Comparison of ENCODE assay signal across 16 cellular contexts in genomic region chr10:71035511-71036278, GRCh38.
A peak's percentile ranks its signal among the peaks of the same experiment; 100 is the strongest.
DNase-seq lines count a peak whose midpoint lies in the region; ATAC-seq and TF ChIP-seq lines count a peak whose summit lies in the region.
"Had no signal": no experiment of that assay in that cellular context is flagged by ENCODE, and none has a peak within 500 bp of the region (broad histone marks: within the 10 kb centered on the region; RNA-seq: fewer than 3 reads in every experiment).

No MANE protein-coding gene starts in this region.

- 52% methylated on average over 6 of the region's 6 CpGs for WGBS in mesenchymal stem cell
- WGBS in H9 (ENCODE audit: extremely low coverage, insufficient read length, low lambda C conversion rate): no CpG with 5 or more reads among the region's 6 CpGs

- intact Hi-C loops in Right ventricle myocardium inferior (cut with DNase I): no loop called here

- H3K4me2 ChIP-seq in mesenchymal stem cell (ENCODE audit: low read length, poor library complexity, severe bottlenecking): no peak overlapping the region
- H3K4me2 ChIP-seq in H9 (ENCODE audit: insufficient read depth, insufficient read length, low read length): no peak overlapping the region
- H3K4me2 ChIP-seq: A549, GM23338 had no signal

- no peak overlapping the region for H3K27ac Mint-ChIP-seq in H9
- H3K27ac Mint-ChIP-seq: CD14-positive monocyte, GM23338 had no signal

- no peak overlapping the region for H3K14ac ChIP-seq in mesenchymal stem cell (ENCODE audit: low read length in 2 of 2)
- no peak overlapping the region for H3K14ac ChIP-seq in H9 (ENCODE audit: insufficient read depth, low read length)

- peaks cover 0 to 7% of the 10 kb centered on the region in 2 experiments; a peak in 2 of 4 replicates for H3K4me1 Mint-ChIP-seq in H9
- H3K4me1 Mint-ChIP-seq: CD14-positive monocyte, GM23338 had no signal

- no peak overlapping the region for H3K18ac ChIP-seq in mesenchymal stem cell (ENCODE audit: low read depth in 1 of 2, low read length in 2 of 2)
- no peak overlapping the region for H3K18ac ChIP-seq in H9 (ENCODE audit: insufficient read length, low read depth, low read length)

- H3K4me3 ChIP-seq in cardiac muscle cell (no peak overlapping the region), mesenchymal stem cell (ENCODE audit: insufficient read depth in 1 of 2, low read depth in 1 of 2, low read length in 2 of 2) (no peak overlapping the region)
- H3K4me3 ChIP-seq: A549, GM23338, SJCRH30 had no signal

- H3T11ph ChIP-seq in H9 (ENCODE audit: low read length): no peak overlapping the region

- ATAC-seq in Right ventricle myocardium inferior (no peak), SK-N-SH treated with all-trans-retinoic acid at 6 μM for 48 hours (peak; percentile 37; the same call in 2 of the 3 replicates)
- ATAC-seq: A549, GM23338 had no signal

- no peaks in the 10 kb centered on the region for H3K27me3 ChIP-seq in cardiac muscle cell
- H3K27me3 ChIP-seq in mesenchymal stem cell (ENCODE audit: control insufficient read depth in 1 of 2, insufficient read depth in 1 of 2, low read length in 2 of 2): peaks cover 44 to 55% of the 10 kb centered on the region in 2 experiments
- no peaks in the 10 kb centered on the region for H3K27me3 ChIP-seq in H9 (ENCODE audit: insufficient read depth, low read length)
- H3K27me3 ChIP-seq: SJCRH30 had no signal

- H2BK5ac ChIP-seq in mesenchymal stem cell (ENCODE audit: low read depth, low read length, poor library complexity, severe bottlenecking): no peak overlapping the region
- no peak overlapping the region for H2BK5ac ChIP-seq in H9 (ENCODE audit: insufficient read length, low read length)

- no peaks in the 10 kb centered on the region; a peak in 1 of 5 replicates for H3K9me3 Mint-ChIP-seq in H9
- H3K9me3 Mint-ChIP-seq: CD14-positive monocyte, GM23338 had no signal

- H2AFZ ChIP-seq in mesenchymal stem cell (ENCODE audit: low read depth, low read length) (no peak overlapping the region), H9 (ENCODE audit: low read length) (no peak overlapping the region)
- H2AFZ ChIP-seq: GM23338 had no signal

- H3K9me3 ChIP-seq in cardiac muscle cell (ENCODE audit: low read depth): no peaks in the 10 kb centered on the region
- no peaks in the 10 kb centered on the region for H3K9me3 ChIP-seq in mesenchymal stem cell (ENCODE audit: control insufficient read depth, low read length)
- no peaks in the 10 kb centered on the region for H3K9me3 ChIP-seq in H9 (ENCODE audit: control insufficient read depth, low read depth, low read length)
- H3K9me3 ChIP-seq: A549, SJCRH30 had no signal

- H3K23me2 ChIP-seq in H9 (ENCODE audit: insufficient read length, low read depth, low read length, poor library complexity, severe bottlenecking): no peaks in the 10 kb centered on the region

- H4K5ac ChIP-seq in H9 (ENCODE audit: insufficient read length, low read depth, low read length): no peak overlapping the region

- H3K27me3 Mint-ChIP-seq in H9 (ENCODE audit: low read depth): no peaks in the 10 kb centered on the region; the same call in 1 of the 2 replicates

- H3K27ac ChIP-seq in cardiac muscle cell (peak overlapping the region; percentile 74), mesenchymal stem cell (ENCODE audit: low read length, poor library complexity, severe bottlenecking) (no peak overlapping the region), H9 (ENCODE audit: insufficient read length, low read depth, low read length) (no peak overlapping the region)
- H3K27ac ChIP-seq: A549, SJCRH30 had no signal

- H4K8ac ChIP-seq in mesenchymal stem cell (ENCODE audit: low read length): no peak overlapping the region
- no peak overlapping the region for H4K8ac ChIP-seq in H9 (replicated peaks; ENCODE audit: insufficient read length, low read depth, low read length)

- H2BK15ac ChIP-seq in mesenchymal stem cell (ENCODE audit: low read depth, poor library complexity, severe bottlenecking): no peak overlapping the region
- no peak overlapping the region for H2BK15ac ChIP-seq in H9 (ENCODE audit: low read depth, low read length)

- H2AK5ac ChIP-seq in mesenchymal stem cell (ENCODE audit: low read length, severe bottlenecking): no peak overlapping the region
- no peak overlapping the region for H2AK5ac ChIP-seq in H9 (ENCODE audit: insufficient read length, low read length)

- no peak overlapping the region for H3K4me3 Mint-ChIP-seq in H9
- H3K4me3 Mint-ChIP-seq: CD14-positive monocyte, GM23338 had no signal

- no peaks in the 10 kb centered on the region for H3K36me3 ChIP-seq in cardiac muscle cell
- no peaks in the 10 kb centered on the region for H3K36me3 ChIP-seq in mesenchymal stem cell (ENCODE audit: control insufficient read depth in 1 of 2, insufficient read depth in 2 of 2, low read depth in 1 of 2, low read length in 2 of 2)
- H3K36me3 ChIP-seq: SJCRH30 had no signal

- H3K4me1 ChIP-seq in cardiac muscle cell (ENCODE audit: low read depth) (peaks cover 15% of the 10 kb centered on the region), mesenchymal stem cell (ENCODE audit: control insufficient read depth, insufficient read depth, low read depth, low read length) (peaks cover 2% of the 10 kb centered on the region), H9 (ENCODE audit: insufficient read depth, low read length) (no peaks in the 10 kb centered on the region)
- H3K4me1 ChIP-seq: A549, SJCRH30 had no signal

- no peak overlapping the region for H3K23ac ChIP-seq in mesenchymal stem cell (ENCODE audit: low read length in 2 of 2)
- no peak overlapping the region for H3K23ac ChIP-seq in H9 (ENCODE audit: insufficient read length, low read depth, low read length)

- no peaks in the 10 kb centered on the region for H3K36me3 Mint-ChIP-seq in H9 (ENCODE audit: insufficient read depth in 1 of 3, low read depth in 3 of 3)
- H3K36me3 Mint-ChIP-seq: CD14-positive monocyte had no signal

- H3K56ac ChIP-seq in H9 (ENCODE audit: insufficient read length, low read depth, low read length): no peak overlapping the region

- peak in 1 of 2 donors; percentile 75 for DNase-seq in cardiac muscle cell (ENCODE audit: low read depth in 1 of 2, low spot score in 1 of 2)
- DNase-seq in Right ventricle myocardium inferior (ENCODE audit: missing footprints): no peak
- DNase-seq in mesenchymal stem cell: peak; percentile 24
- no peak for DNase-seq in activated CD4-positive, alpha-beta T cell treated with anti-CD3 and anti-CD28 coated beads for 48 hours
- no peak for DNase-seq in NCI-H146 (lab: John Stamatoyannopoulos, UW)
- no peak for DNase-seq in H9
- DNase-seq: GF-D8, NCI-H2029 treated with DMSO at 0.1 percent for 48 hours, NCI-H226, NCI-H69, RPMI8226, SJCRH30 had no signal

- H3K79me1 ChIP-seq in mesenchymal stem cell (replicated peaks; ENCODE audit: low read length, poor library complexity, severe bottlenecking) (no peaks in the 10 kb centered on the region), H9 (ENCODE audit: insufficient read depth, low read depth, low read length, poor library complexity, severe bottlenecking) (no peaks in the 10 kb centered on the region)

- no peaks in the 10 kb centered on the region for H4K20me1 ChIP-seq in H9 (ENCODE audit: control insufficient read depth, insufficient read depth, insufficient read length)

- H2BK120ac ChIP-seq in mesenchymal stem cell (ENCODE audit: low read depth, low read length) (no peak overlapping the region), H9 (ENCODE audit: low read depth, low read length, poor library complexity, severe bottlenecking) (no peak overlapping the region)

- no peak overlapping the region for H3K9ac ChIP-seq in mesenchymal stem cell (ENCODE audit: low read length)
- H3K9ac ChIP-seq in H9 (ENCODE audit: extremely low read depth, insufficient read length, low read length): no peak overlapping the region

- H3K79me2 ChIP-seq in H9 (ENCODE audit: insufficient read depth, low read length): no peaks in the 10 kb centered on the region

- no peak overlapping the region for H4K91ac ChIP-seq in mesenchymal stem cell (ENCODE audit: low read length)
- no peak overlapping the region for H4K91ac ChIP-seq in H9 (ENCODE audit: insufficient read length, low read depth, low read length)

- TF ChIP-seq CTCF in cardiac muscle cell (IDR thresholded peaks at IDR 0.05; ENCODE audit: low read depth, low read length) (no peak), H9 (conservative IDR thresholded peaks at IDR 0.05) (no peak)

- no peak overlapping the region for H2BK12ac ChIP-seq in mesenchymal stem cell (ENCODE audit: low read length in 2 of 2)
- no peak overlapping the region for H2BK12ac ChIP-seq in H9 (ENCODE audit: insufficient read length, low read depth, low read length)

- H3K4ac ChIP-seq in mesenchymal stem cell (ENCODE audit: low read depth in 1 of 2, low read length in 2 of 2): no peak overlapping the region
- H3K4ac ChIP-seq in H9 (ENCODE audit: low read depth, low read length): no peak overlapping the region

- H2BK20ac ChIP-seq in H9 (ENCODE audit: low read depth, low read length, poor library complexity, severe bottlenecking): no peak overlapping the region

TF ChIP-seq in SK-N-SH treated with all-trans-retinoic acid at 6 μM for 48 hours, 23 proteins besides CTCF, POLR2A, EP300 and RAD21 (continues in another document):
- TF ChIP-seq TOX (CRISPR knock-in tag; IDR thresholded peaks at IDR 0.05; ENCODE audit: borderline replicate concordance): no peak
- no peak for TF ChIP-seq ARNTL (CRISPR knock-in tag; IDR thresholded peaks at IDR 0.05; ENCODE audit: borderline replicate concordance, low read depth)
- TF ChIP-seq CSRNP3 (CRISPR knock-in tag; IDR thresholded peaks at IDR 0.05): no peak
- TF ChIP-seq ZFP3 (CRISPR knock-in tag; IDR thresholded peaks at IDR 0.05): no peak
- no peak for TF ChIP-seq PPARA (CRISPR knock-in tag; IDR thresholded peaks at IDR 0.05; ENCODE audit: borderline replicate concordance)
